Comparison of ENCODE assay signal across 12 cellular contexts in genomic region chr2:32743480-32744236, GRCh38.
DNase-seq lines count a peak whose midpoint lies in the region; ATAC-seq, FAIRE-seq and TF ChIP-seq lines count a peak whose summit lies in the region.
"Had no signal": no experiment of that assay in that cellular context is flagged by ENCODE, and none has a peak within 500 bp of the region (broad histone marks: within the 10 kb centered on the region; RNA-seq: fewer than 3 reads in every experiment).

No MANE protein-coding gene starts in this region.

- peak; percentile 40 for DNase-seq in GM13977 (ENCODE audit: low spot score)
- peak; percentile 45 for DNase-seq in GM20000 (ENCODE audit: low spot score)
- DNase-seq in kidney glomerular epithelial cell (lab: John Stamatoyannopoulos, UW) = peak; percentile 28
- DNase-seq in D341Med (ENCODE audit: low spot score) = no peak
- DNase-seq in GM03348 (ENCODE audit: low spot score) = no peak
- DNase-seq in frontal cortex (ENCODE audit: low spot score in 2 of 2) = no peak
- no peak for DNase-seq in GOT3 (lab: John Stamatoyannopoulos, UW)
- DNase-seq: body of pancreas; effector memory CD4-positive, alpha-beta T cell; Karpas-422; NCI-H1694 treated with DMSO at 0.1 percent for 48 hours had no signal

- no peak for FAIRE-seq in frontal cortex (lab: Jason Lieb, UNC)

- in situ Hi-C loops in GM13977 (cut with MboI; ENCODE audit: low pct_unique_long_range_greater_than_20kb, low sequenced_read_pairs, unreplicated experiment) = no loop called here

- ATAC-seq in HG03354 (IDR thresholded peaks at IDR 0.05; ENCODE audit: poor library complexity, severe bottlenecking, unreplicated experiment) = peak; percentile 47
- ATAC-seq: body of pancreas had no signal

- no peak for TF ChIP-seq CTCF in GM13977 (IDR thresholded peaks at IDR 0.05; ENCODE audit: extremely low read depth, insufficient read depth, missing control alignments)
- no peak for TF ChIP-seq CTCF in GM20000 (IDR thresholded peaks at IDR 0.05; ENCODE audit: extremely low read depth, missing control alignments)

Comparison
In these comparisons a context has a peak if more than half of its experiments do, and no peak if none do; other contexts are left out.
1. DNase-seq: peak in GM13977 (single experiment), GM20000 (single experiment) and kidney glomerular epithelial cell (single experiment); none in D341Med (single experiment), GM03348 (single experiment), frontal cortex (0 of 2) and GOT3 (single experiment).